In the genomic region with DNA sequence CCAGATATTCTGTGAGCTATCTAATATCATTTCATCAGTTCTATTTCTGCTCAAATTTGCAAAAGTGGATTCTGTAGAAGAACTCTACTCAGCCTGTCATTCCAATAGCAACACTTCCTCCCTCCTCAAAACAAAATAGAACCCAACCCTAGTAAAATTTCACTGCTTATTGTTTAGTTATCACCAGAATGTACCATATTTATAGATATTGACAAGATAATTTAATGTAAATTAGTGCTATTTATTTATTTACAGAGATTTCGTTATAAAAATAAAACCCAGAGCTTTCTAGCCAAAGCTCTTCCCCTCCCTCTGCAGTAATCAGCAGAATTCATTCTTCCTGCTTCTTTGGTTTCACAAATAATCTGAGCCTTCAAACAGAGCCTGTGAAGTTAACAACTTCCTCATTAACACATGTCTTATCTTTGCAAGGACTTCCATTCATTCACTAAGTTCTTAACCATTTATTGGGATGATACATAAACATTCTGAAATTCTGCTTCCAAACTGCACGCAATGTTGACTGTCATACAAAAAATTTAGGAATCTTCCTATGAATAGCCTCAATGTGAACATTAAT, we compare ENCODE assay signal across 27 cellular contexts.
A peak's percentile ranks its signal among the peaks of the same experiment; 100 is the strongest.
DNase-seq lines count a peak whose midpoint lies in the region; ATAC-seq, FAIRE-seq and TF ChIP-seq lines count a peak whose summit lies in the region.
"Had no signal": no experiment of that assay in that cellular context is flagged by ENCODE, and none has a peak within 500 bp of the region (broad histone marks: within the 10 kb centered on the region; RNA-seq: fewer than 3 reads in every experiment).

No MANE protein-coding gene starts in this region.

- DNase-seq in MM.1S (no peak), small intestine (peak; percentile 16), heart left ventricle (no peak), BE2C (no peak)
- DNase-seq: activated CD4-positive, alpha-beta T cell treated with anti-CD3 and anti-CD28 coated beads, Interleukin-2, amount 10 ng/mL, durations not matched to agents 7 days and 5 days; activated CD8-positive, alpha-beta memory T cell treated with anti-CD3 and anti-CD28 coated beads, Interleukin-2, amount 10 ng/mL, durations not matched to agents 7 days and 5 days; activated naive CD4-positive, alpha-beta T cell treated with Interleukin-2 at 50 U/mL for 16 hours; activated T-cell treated with anti-CD3 and anti-CD28 coated beads, Interleukin-2, amount 50 U/mL, for 72 hours; adrenal gland; CD4-positive, alpha-beta memory T cell; effector CD4-positive, alpha-beta T cell; GM23248; HFFc6; natural killer cell; NCI-H187; NCI-H2227 treated with DMSO at 0.1 percent for 48 hours; NCI-H774; stimulated activated CD4-positive, alpha-beta T cell treated with anti-CD3 and anti-CD28 coated beads, Interleukin-4, amount 100 ng/mL, for 1 hour; stimulated activated naive CD4-positive, alpha-beta T cell treated with Interleukin-2 at 50 U/mL for 16 hours had no signal

- no peak overlapping the region for H3K4me3 ChIP-seq in MM.1S (ENCODE audit: low read length)
- H3K4me3 ChIP-seq in OCI-LY3 (ENCODE audit: low read length) = no peak overlapping the region
- H3K4me3 ChIP-seq in small intestine (ENCODE audit: low read depth in 1 of 2, low read length in 2 of 2) = no peak overlapping the region
- no peak overlapping the region for H3K4me3 ChIP-seq in heart left ventricle
- no peak overlapping the region for H3K4me3 ChIP-seq in BE2C (ENCODE audit: low read depth, low read length)
- H3K4me3 ChIP-seq: adrenal gland, GM23248, right atrium auricular region, SJSA1, thoracic aorta, vagina had no signal

- no peaks in the 10 kb centered on the region for H3K9me2 ChIP-seq in MM.1S (replicated peaks; ENCODE audit: insufficient read depth, low read length)

- H3F3A ChIP-seq in MM.1S (ENCODE audit: insufficient read depth, low read length) = no peaks in the 10 kb centered on the region

- H3K4me2 ChIP-seq in MM.1S (ENCODE audit: low read depth, low read length) (0 out of 2 replicates have a peak overlapping the region, but pooled peaks have one; percentile 7), OCI-LY3 (ENCODE audit: low read length) (0 out of 2 replicates have a peak overlapping the region, but pooled peaks have one; percentile 4)

- H4K20me1 ChIP-seq in MM.1S (ENCODE audit: insufficient read depth, low read length) (no peaks in the 10 kb centered on the region), OCI-LY3 (ENCODE audit: insufficient read depth, low read length) (no peaks in the 10 kb centered on the region)

- intact Hi-C loops in heart left ventricle (cut with DNase I) = loop anchor here in 1 of 10 donors (10.0 kb wide), 1 partner anchor 201 kb away; the partner anchor contains the start of gene MAN2A1

- WGBS in small intestine, 3 donors = 21 to 38% (median 34%) methylated on average over 2 of the region's 2 CpGs
- 63 to 69% (median 68%) methylated on average over 2 of the region's 2 CpGs for WGBS in heart left ventricle, 4 donors

- no peaks in the 10 kb centered on the region for H3K27me3 ChIP-seq in MM.1S (replicated peaks; ENCODE audit: insufficient read depth, low read length)
- no peaks in the 10 kb centered on the region for H3K27me3 ChIP-seq in OCI-LY3 (ENCODE audit: low read depth, low read length)
- H3K27me3 ChIP-seq in small intestine (ENCODE audit: control insufficient read depth in 2 of 2, insufficient read depth in 2 of 2, low read length in 2 of 2) = no peaks in the 10 kb centered on the region
- no peaks in the 10 kb centered on the region for H3K27me3 ChIP-seq in heart left ventricle
- H3K27me3 ChIP-seq in BE2C = no peaks in the 10 kb centered on the region
- H3K27me3 ChIP-seq: adrenal gland, right atrium auricular region, vagina had no signal

- no peaks in the 10 kb centered on the region for H3K79me2 ChIP-seq in MM.1S (ENCODE audit: low read length)
- no peaks in the 10 kb centered on the region for H3K79me2 ChIP-seq in OCI-LY3 (ENCODE audit: low read length)

- no peaks in the 10 kb centered on the region for H3K36me3 ChIP-seq in MM.1S (replicated peaks; ENCODE audit: insufficient read depth, low read length)
- no peaks in the 10 kb centered on the region for H3K36me3 ChIP-seq in OCI-LY3 (replicated peaks; ENCODE audit: low read depth, low read length)
- H3K36me3 ChIP-seq in small intestine (ENCODE audit: control insufficient read depth in 2 of 2, insufficient read depth in 2 of 2, low read length in 2 of 2) = no peaks in the 10 kb centered on the region
- H3K36me3 ChIP-seq in heart left ventricle = no peaks in the 10 kb centered on the region
- H3K36me3 ChIP-seq in BE2C = no peaks in the 10 kb centered on the region
- H3K36me3 ChIP-seq: adrenal gland, right atrium auricular region, SJSA1, thoracic aorta, vagina had no signal

- 0 out of 2 replicates have a peak overlapping the region, but pooled peaks have one; percentile 6 for H2AFZ ChIP-seq in MM.1S (ENCODE audit: low read length)
- H2AFZ ChIP-seq in OCI-LY3 (ENCODE audit: low read depth, low read length) = no peak overlapping the region
- H2AFZ ChIP-seq: GM23248 had no signal

- no peak overlapping the region for H3K9ac ChIP-seq in MM.1S (ENCODE audit: low read length)
- H3K9ac ChIP-seq in OCI-LY3 (ENCODE audit: low read length) = no peak overlapping the region
- H3K9ac ChIP-seq: GM23248 had no signal

- no peaks in the 10 kb centered on the region for H3K9me3 ChIP-seq in MM.1S (replicated peaks; ENCODE audit: insufficient read depth, low read length)
- no peaks in the 10 kb centered on the region for H3K9me3 ChIP-seq in OCI-LY3 (ENCODE audit: insufficient read depth, low read length)
- H3K9me3 ChIP-seq in small intestine (ENCODE audit: control insufficient read depth, low read depth) = no peaks in the 10 kb centered on the region
- H3K9me3 ChIP-seq in heart left ventricle = peaks cover 0 to 6% (median 0%) of the 10 kb centered on the region in 12 donors
- H3K9me3 ChIP-seq in BE2C = no peaks in the 10 kb centered on the region
- H3K9me3 ChIP-seq: adrenal gland, right atrium auricular region, SJSA1, thoracic aorta, vagina had no signal

- no peak for TF ChIP-seq POLR2A in heart left ventricle (IDR thresholded peaks at IDR 0.05)

- TF ChIP-seq CTCF in MM.1S (IDR thresholded peaks at IDR 0.05; ENCODE audit: low read length) = no peak
- no peak for TF ChIP-seq CTCF in OCI-LY3 (IDR thresholded peaks at IDR 0.05; ENCODE audit: low read depth, low read length)
- TF ChIP-seq CTCF in heart left ventricle (IDR thresholded peaks at IDR 0.05) = no peak
- no peak for TF ChIP-seq CTCF in BE2C (IDR thresholded peaks at IDR 0.05; ENCODE audit: low read depth, low read length)

- FAIRE-seq in islet of Langerhans (lab: Jason Lieb, UNC) (peak; percentile 21), small intestine (lab: Jason Lieb, UNC) (no peak)

- H3K27ac ChIP-seq in MM.1S (ENCODE audit: low read length) = no peak overlapping the region
- H3K27ac ChIP-seq in OCI-LY3 (ENCODE audit: low read length) = no peak overlapping the region
- no peak overlapping the region for H3K27ac ChIP-seq in small intestine (ENCODE audit: low read depth in 1 of 2, low read length in 1 of 2)
- H3K27ac ChIP-seq in heart left ventricle = no peak overlapping the region
- H3K27ac ChIP-seq: adrenal gland, GM23248, right atrium auricular region, SJSA1, thoracic aorta, vagina had no signal

- H3K4me1 ChIP-seq in MM.1S (ENCODE audit: low read length) = peaks cover 13% of the 10 kb centered on the region
- peaks cover 9% of the 10 kb centered on the region for H3K4me1 ChIP-seq in OCI-LY3 (ENCODE audit: low read length)
- peaks cover 1 to 3% of the 10 kb centered on the region in 2 donors for H3K4me1 ChIP-seq in small intestine (ENCODE audit: control insufficient read depth in 2 of 2, insufficient read depth in 1 of 2, low read depth in 1 of 2, low read length in 1 of 2)
- H3K4me1 ChIP-seq in heart left ventricle = peaks cover 0 to 25% (median 10%) of the 10 kb centered on the region in 12 donors
- H3K4me1 ChIP-seq in BE2C = no peaks in the 10 kb centered on the region
- H3K4me1 ChIP-seq: SJSA1 had no signal

- ATAC-seq in heart left ventricle (no peak), GM21619 (IDR thresholded peaks at IDR 0.05; ENCODE audit: unreplicated experiment) (no peak)
- ATAC-seq: activated CD8-positive, alpha-beta memory T cell treated with anti-CD3 and anti-CD28 coated beads, Interleukin-2, amount 10 ng/mL, durations not matched to agents 7 days and 5 days; activated T-cell treated with anti-CD3 and anti-CD28 coated beads, Interleukin-2, amount 50 U/mL, for 72 hours; natural killer cell; Panc1 had no signal
